ENCODE assay signal across 26 cellular contexts in the genomic region with DNA sequence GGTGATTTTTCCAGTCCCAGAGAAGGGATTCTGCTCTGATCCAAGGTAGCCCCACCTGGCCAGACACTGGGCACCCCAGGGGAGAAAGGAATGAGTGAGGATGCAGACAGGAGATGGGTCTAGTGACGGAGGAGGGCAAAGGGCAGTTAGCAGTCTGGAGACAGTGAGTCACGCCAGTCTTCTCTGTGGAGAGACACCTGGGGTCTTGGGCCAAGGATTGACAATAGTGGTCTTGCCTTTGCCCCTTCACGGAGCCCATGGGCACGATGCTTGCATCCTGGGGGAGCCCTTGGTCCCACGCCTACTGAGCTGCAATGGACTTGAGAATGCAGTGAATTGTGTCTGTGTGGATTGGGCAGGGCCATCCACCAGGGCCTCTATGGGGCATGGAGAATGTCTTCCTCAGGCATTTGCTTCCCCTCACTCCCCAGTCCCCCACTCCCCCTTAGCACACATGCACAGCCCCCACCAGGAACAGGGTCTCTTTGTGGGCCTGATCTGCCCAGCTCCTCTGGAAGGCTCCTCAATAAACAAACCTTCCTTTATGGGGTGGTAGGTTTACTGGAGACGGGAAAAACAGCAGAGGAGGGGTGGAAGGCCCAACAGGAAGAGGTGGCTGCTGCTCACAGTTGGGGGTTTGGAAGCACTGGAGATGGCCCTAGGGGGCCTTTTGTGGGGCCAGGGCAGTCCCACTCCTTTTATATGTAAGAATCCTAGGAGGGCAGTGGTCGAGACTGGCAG. TPM values are rescaled to one million over a fixed set of nuclear protein-coding genes. Genes with fewer than 3 reads are reported as not detected.
A peak's percentile ranks its signal among the peaks of the same experiment; 100 is the strongest.
DNase-seq lines count a peak whose midpoint lies in the region; ATAC-seq and TF ChIP-seq lines count a peak whose summit lies in the region.
"Had no signal": no experiment of that assay in that cellular context is flagged by ENCODE, and none has a peak within 500 bp of the region (broad histone marks: within the 10 kb centered on the region; RNA-seq: fewer than 3 reads in every experiment).

No MANE protein-coding gene starts in this region.

- H3K27me3 Mint-ChIP-seq in Caco-2 (ENCODE audit: insufficient read depth, unreplicated experiment) = no peaks in the 10 kb centered on the region

- BruUV-seq in Caco-2 (replicated peaks; lab: Mats Ljungman, UMichigan) = no TSS peak

- H3K27me3 ChIP-seq in Caco-2 (replicated peaks; ENCODE audit: control insufficient read depth, insufficient read depth, low read length) (no peaks in the 10 kb centered on the region), liver (ENCODE audit: control insufficient read depth in 4 of 4, insufficient read depth in 4 of 4, low read length in 3 of 4) (no peaks in the 10 kb centered on the region), spleen (replicated peaks in 1 of 7) (peaks cover 0 to 30% (median 19%) of the 10 kb centered on the region in 7 donors)

- 89% methylated on average over 7 of the region's 7 CpGs for WGBS in liver
- WGBS in spleen, 5 donors = 81 to 91% (median 82%) methylated on average over 7 of the region's 7 CpGs

- no peak for ATAC-seq in GM21423 (IDR thresholded peaks at IDR 0.05; ENCODE audit: unreplicated experiment)
- ATAC-seq: activated CD8-positive, alpha-beta memory T cell treated with anti-CD3 and anti-CD28 coated beads, Interleukin-2, amount 10 ng/mL, durations not matched to agents 7 days and 5 days; psoas muscle had no signal

- H3K27ac Mint-ChIP-seq in Caco-2 (ENCODE audit: unreplicated experiment) = peak overlapping the region; percentile 0
- H3K27ac Mint-ChIP-seq: activated CD4-positive, alpha-beta T cell treated with anti-CD3 and anti-CD28 coated beads, Interleukin-2, amount 10 ng/mL, durations not matched to agents 24 days and 14 days; activated CD8-positive, alpha-beta memory T cell treated with anti-CD3 and anti-CD28 coated beads, Interleukin-2, amount 10 ng/mL, durations not matched to agents 7 days and 5 days; CD4-positive, alpha-beta memory T cell had no signal

- H3K4me3 Mint-ChIP-seq in Caco-2 (ENCODE audit: unreplicated experiment) = no peak overlapping the region
- H3K4me3 Mint-ChIP-seq: activated CD4-positive, alpha-beta T cell treated with anti-CD3 and anti-CD28 coated beads, Interleukin-2, amount 10 ng/mL, durations not matched to agents 24 days and 14 days; activated CD8-positive, alpha-beta memory T cell treated with anti-CD3 and anti-CD28 coated beads, Interleukin-2, amount 10 ng/mL, durations not matched to agents 7 days and 5 days had no signal

- POLR2A ChIA-PET in Caco-2 (lab: Charles Lee) = no interaction called here

- TF ChIP-seq POLR2A in spleen (IDR thresholded peaks at IDR 0.05) = no peak

- TF ChIP-seq CTCF in Caco-2 (IDR thresholded peaks at IDR 0.05; ENCODE audit: insufficient read depth in 1 of 2, low read depth in 1 of 2, low read length in 1 of 2, severe bottlenecking in 1 of 2, unreplicated experiment in 1 of 2) (no peak), liver (IDR thresholded peaks at IDR 0.05; ENCODE audit: low read depth, low read length, missing input control) (no peak), spleen (IDR thresholded peaks at IDR 0.05 in 8 of 11, conservative IDR thresholded peaks at IDR 0.05 in 3 of 11) (no peak)

- no peaks in the 10 kb centered on the region for H3K4me1 Mint-ChIP-seq in Caco-2 (ENCODE audit: low read depth, unreplicated experiment)

- no peaks in the 10 kb centered on the region for H3K9me3 Mint-ChIP-seq in Caco-2 (ENCODE audit: unreplicated experiment)
- H3K9me3 Mint-ChIP-seq: activated CD4-positive, alpha-beta T cell treated with anti-CD3 and anti-CD28 coated beads, Interleukin-2, amount 10 ng/mL, durations not matched to agents 24 days and 14 days; CD4-positive, alpha-beta memory T cell had no signal

- H3K9me3 ChIP-seq in Caco-2 = no peaks in the 10 kb centered on the region
- no peaks in the 10 kb centered on the region for H3K9me3 ChIP-seq in liver (ENCODE audit: control insufficient read depth in 4 of 4, low read length in 3 of 4)
- H3K9me3 ChIP-seq in spleen = no peaks in the 10 kb centered on the region
- H3K9me3 ChIP-seq: psoas muscle had no signal

- DNase-seq in Caco-2 (no peak), SK-MEL-5 (ENCODE audit: low read depth, low spot score) (peak; percentile 28), spleen (peak; percentile 43), putamen (ENCODE audit: low spot score) (no peak), activated gamma-delta T cell (lab: John Stamatoyannopoulos, UW) (no peak)
- DNase-seq: activated CD4-positive, alpha-beta T cell treated with anti-CD3 and anti-CD28 coated beads, Interleukin-2, amount 10 ng/mL, durations not matched to agents 24 days and 14 days; activated CD8-positive, alpha-beta memory T cell treated with anti-CD3 and anti-CD28 coated beads, Interleukin-2, amount 10 ng/mL, durations not matched to agents 7 days and 5 days; CD4-positive, alpha-beta memory T cell; DMS79; foreskin melanocyte; hypothalamus; islet precursor cell; NCI-H187 treated with DMSO at 0.1 percent for 48 hours; NCI-H748 treated with DMSO at 0.1 percent for 48 hours; OCI-M1; psoas muscle; SHP77; stimulated activated CD4-positive, alpha-beta T cell treated with anti-CD3 and anti-CD28 coated beads, Interleukin-4, amount 100 ng/mL, for 24 hours had no signal

- in situ Hi-C loops in SK-MEL-5 (cut with HindIII; ENCODE audit: low pct_unique_long_range_greater_than_20kb, low sequenced_read_pairs) = no loop called here

- no peak for TF ChIP-seq RAD21 in liver (IDR thresholded peaks at IDR 0.05)

- intact Hi-C loops in Caco-2 (cut with micrococcal nuclease; ENCODE audit: unreplicated experiment) = no loop called here
- intact Hi-C loops in spleen (cut with DNase I; ENCODE audit: low total_unique reads) = no loop called here

- H3K9ac ChIP-seq in liver (ENCODE audit: low read depth in 1 of 2, low read length in 2 of 2) = no peak overlapping the region
- H3K9ac ChIP-seq: KMS-11 had no signal

- CTCF ChIA-PET in Caco-2 (lab: Charles Lee) = interaction anchor here (0.6 to 1.3 kb wide), 3 partner anchors 11 to 70 kb away, joined by 3 to 4 read pairs (median 4); a partner anchor contains a TSS

- H3K4me3 ChIP-seq in Caco-2 (ENCODE audit: low read depth, low read length) = no peak overlapping the region
- H3K4me3 ChIP-seq in liver (ENCODE audit: low read depth in 1 of 3, low read length in 3 of 3) = no peak overlapping the region
- H3K4me3 ChIP-seq in spleen = no peak overlapping the region
- H3K4me3 ChIP-seq: cardiac muscle cell, smooth muscle cell had no signal

- H3K4me1 ChIP-seq in Caco-2 (no peaks in the 10 kb centered on the region), liver (ENCODE audit: control insufficient read depth in 4 of 4, insufficient read depth in 4 of 4, low read length in 3 of 4) (peaks cover 26 to 83% (median 62%) of the 10 kb centered on the region in 4 donors), spleen (peaks cover 0 to 20% (median 13%) of the 10 kb centered on the region in 6 donors)

- H3K27ac ChIP-seq in liver (ENCODE audit: low read depth in 1 of 2, low read length in 2 of 2) (peak overlapping the region; percentile 57 to 77), spleen (no peak overlapping the region)
- H3K27ac ChIP-seq: cardiac muscle cell, KMS-11, psoas muscle had no signal

- peaks cover 19% of the 10 kb centered on the region for H3K36me3 Mint-ChIP-seq in Caco-2 (ENCODE audit: insufficient read depth, unreplicated experiment)
- H3K36me3 Mint-ChIP-seq: activated CD8-positive, alpha-beta memory T cell treated with anti-CD3 and anti-CD28 coated beads, Interleukin-2, amount 10 ng/mL, durations not matched to agents 7 days and 5 days; CD4-positive, alpha-beta memory T cell had no signal

- H3K36me3 ChIP-seq in Caco-2 (ENCODE audit: control insufficient read depth, insufficient read depth, low read length) (no peaks in the 10 kb centered on the region; the same call in 1 of the 2 replicates), liver (ENCODE audit: control insufficient read depth in 4 of 4, insufficient read depth in 3 of 4, low read depth in 1 of 4, low read length in 3 of 4) (peaks cover 0 to 7% (median 0%) of the 10 kb centered on the region in 4 donors), spleen (peaks cover 0 to 36% (median 0%) of the 10 kb centered on the region in 6 donors)

TF ChIP-seq in liver, 16 proteins besides CTCF, POLR2A, EP300 and RAD21 (continues in another document):
- TF ChIP-seq NR2F2 (IDR thresholded peaks at IDR 0.05) = no peak

RNA-seq across cellular contexts. Expression of a gene that starts 1.4 kb away (rescaled TPM):
- not detected in 2 replicates for total RNA-seq in Caco-2 (2022)
- not detected in 2 replicates for total RNA-seq in SK-MEL-5 (2014; rRNA removed; shearing (Covaris generic))
- not detected in 2 replicates for polyA plus RNA-seq in SK-MEL-5 (2015; cell fraction: cytosol; rRNA removed)
- polyA plus RNA-seq in SK-MEL-5 (2015; cell fraction: nucleus; rRNA removed) = not detected in 2 replicates
- 1 to 10 TPM in 1 of 2 donors, under 1 TPM in 1; 0.51 to 1.8 TPM for total RNA-seq in liver
- polyA plus RNA-seq in liver = 1 to 10 TPM; 2.7 to 3.3 TPM
- total RNA-seq in spleen = under 1 TPM in 1 of 7 donors, not detected in 6; 0.39 TPM
- polyA plus RNA-seq in spleen = not detected
- total RNA-seq: activated CD4-positive, alpha-beta T cell treated with anti-CD3 and anti-CD28 coated beads, Interleukin-2, amount 10 ng/mL, durations not matched to agents 24 days and 14 days; activated CD8-positive, alpha-beta memory T cell treated with anti-CD3 and anti-CD28 coated beads, Interleukin-2, amount 10 ng/mL, durations not matched to agents 7 days and 5 days; cardiac muscle cell; CD4-positive, alpha-beta memory T cell; HT-29; smooth muscle cell; subcutaneous adipose tissue had no signal
- polyA plus RNA-seq: neural cell had no signal

RNA-seq across cellular contexts. Expression of a gene that starts 11.4 kb away (rescaled TPM):
- total RNA-seq in Caco-2 (2022) (85.3 and 93.9 TPM in 2 replicates), liver (10 to 100 TPM; 10.8 to 22.7 TPM), spleen (10 to 100 TPM; 24.4 to 56.2 (median 39.4) TPM)
- total RNA-seq in SK-MEL-5 (2014; rRNA removed; shearing (Covaris generic)) = 35.7 and 41.4 TPM in 2 replicates
- 50.8 and 52.6 TPM in 2 replicates for polyA plus RNA-seq in SK-MEL-5 (2015; cell fraction: cytosol; rRNA removed)
- 188 and 198 TPM in 2 replicates for polyA plus RNA-seq in SK-MEL-5 (2015; cell fraction: nucleus; rRNA removed)
- polyA plus RNA-seq in liver (10 to 100 TPM; 18.2 to 18.9 TPM), spleen (10 to 100 TPM; 24.1 to 35.0 (median 30.7) TPM)

RNA-seq across cellular contexts. Expression of a gene that starts 41.0 kb away (rescaled TPM):
- 1.3 and 2.7 TPM in 2 replicates for total RNA-seq in Caco-2 (2022)
- 0.32 and 1.5 TPM in 2 replicates for total RNA-seq in SK-MEL-5 (2014; rRNA removed; shearing (Covaris generic))
- polyA plus RNA-seq in SK-MEL-5 (2015; cell fraction: cytosol; rRNA removed) = 0.28 and 0.50 TPM in 2 replicates
- 1.4 TPM in 2 replicates for polyA plus RNA-seq in SK-MEL-5 (2015; cell fraction: nucleus; rRNA removed)
- under 1 TPM; 0.23 to 0.25 TPM for total RNA-seq in liver
- not detected for polyA plus RNA-seq in liver
- total RNA-seq in spleen = 1 to 10 TPM in 3 of 7 donors, under 1 TPM in 4; 0.54 to 2.8 (median 0.98) TPM
- polyA plus RNA-seq in spleen = under 1 TPM; 0.15 to 0.18 (median 0.16) TPM
- total RNA-seq: HT-29 had no signal

RNA-seq across cellular contexts. Expression of a gene that starts 41.3 kb away (rescaled TPM):
- total RNA-seq in Caco-2 (2022) (135 and 161 TPM in 2 replicates), liver (10 to 100 TPM; 18.9 to 34.3 TPM), spleen (10 to 100 TPM; 28.3 to 48.6 (median 41.9) TPM)
- total RNA-seq in SK-MEL-5 (2014; rRNA removed; shearing (Covaris generic)) = 11.2 and 11.8 TPM in 2 replicates
- 1.2 and 3.0 TPM in 2 replicates for polyA plus RNA-seq in SK-MEL-5 (2015; cell fraction: cytosol; rRNA removed)
- polyA plus RNA-seq in SK-MEL-5 (2015; cell fraction: nucleus; rRNA removed) = 59.6 and 79.5 TPM in 2 replicates
- polyA plus RNA-seq in liver (10 to 100 TPM; 20.0 to 22.2 TPM), spleen (10 to 100 TPM; 21.7 to 50.0 (median 36.3) TPM)
- polyA plus RNA-seq: neural cell had no signal

Comparison
In these comparisons a context has a peak if more than half of its experiments do, and no peak if none do; other contexts are left out.
1. DNase-seq: peak in SK-MEL-5 (single experiment) and spleen (single experiment); none in Caco-2 (0 of 2), putamen (single experiment) and activated gamma-delta T cell (single experiment).
2. H3K27ac ChIP-seq: peak in liver (2 of 2); none in spleen (0 of 8).